Comparison of ENCODE assay signal across 33 cellular contexts in genomic region chr2:205296959-205297358, GRCh38.
"Had no signal": no experiment of that assay in that cellular context is flagged by ENCODE, and none has a peak within 500 bp of the region (broad histone marks: within the 10 kb centered on the region; RNA-seq: fewer than 3 reads in every experiment).

No MANE protein-coding gene starts in this region.

- H3K9me3 ChIP-seq: adrenal gland, ascending aorta, breast epithelium, colonic mucosa had no signal

- H3K36me3 ChIP-seq: adrenal gland, breast epithelium, cardiac muscle cell, colonic mucosa, WERI-Rb-1 had no signal

- H3K36me3 Mint-ChIP-seq: activated naive CD4-positive, alpha-beta T cell treated with anti-CD3 and anti-CD28 coated beads, Interleukin-2, amount 50 U/mL, for 24 hours; activated naive CD8-positive, alpha-beta T cell treated with anti-CD3 and anti-CD28 coated beads for 36 hours had no signal

- H3K4me3 Mint-ChIP-seq: activated B cell treated with CpG ODN at 0.5 μM for 24 hours; activated CD8-positive, alpha-beta T cell treated with anti-CD3 and anti-CD28 coated beads for 36 hours; activated naive CD4-positive, alpha-beta T cell treated with anti-CD3 and anti-CD28 coated beads for 36 hours; activated naive CD4-positive, alpha-beta T cell treated with anti-CD3 and anti-CD28 coated beads, Interleukin-2, amount 50 U/mL, for 24 hours; activated naive CD8-positive, alpha-beta T cell treated with anti-CD3 and anti-CD28 coated beads for 36 hours; activated naive CD8-positive, alpha-beta T cell treated with anti-CD3 and anti-CD28 coated beads, Interleukin-2, amount 50 U/mL, for 24 hours; activated T-cell treated with anti-CD3 and anti-CD28 coated beads, Interleukin-2, amount 50 U/mL, for 4 hours; activated T-helper 1 cell treated with anti-CD3 and anti-CD28 coated beads, Interleukin-12 subunit alpha, Interleukin-12 subunit beta, Interleukin-2, Interleukin-4 antibody, amounts not matched to agents 30 ng/mL and 10 ng/mL and 1 ng/mL, durations not matched to agents 14 hours and 24 hours and 36 hours; brain; endodermal cell; T-helper 17 cell; T-helper 2 cell treated with Interferon-gamma antibody and Interleukin-4, amounts not matched to agents 5 μg/mL and 100 μg/mL, for 36 hours had no signal

- H3K4me1 ChIP-seq: adrenal gland, ascending aorta, breast epithelium, colonic mucosa had no signal

- ATAC-seq: activated CD4-positive, CD25-positive, alpha-beta regulatory T cell treated with anti-CD3 and anti-CD28 coated beads, Interleukin-2, amount 50 U/mL, for 24 hours; activated CD8-positive, alpha-beta T cell treated with anti-CD3 and anti-CD28 coated beads for 36 hours; activated naive CD8-positive, alpha-beta T cell treated with anti-CD3 and anti-CD28 coated beads, Interleukin-2, amount 50 U/mL, for 24 hours; activated T-cell treated with anti-CD3 and anti-CD28 coated beads, Interleukin-2, amount 50 U/mL, for 4 hours; esophagus mucosa; T-helper 17 cell had no signal

- H3K27me3 Mint-ChIP-seq: activated B cell treated with CpG ODN at 0.5 μM for 24 hours; activated CD8-positive, alpha-beta T cell treated with anti-CD3 and anti-CD28 coated beads for 36 hours; activated naive CD4-positive, alpha-beta T cell treated with anti-CD3 and anti-CD28 coated beads, Interleukin-2, amount 50 U/mL, for 24 hours; activated naive CD8-positive, alpha-beta T cell treated with anti-CD3 and anti-CD28 coated beads for 36 hours; activated naive CD8-positive, alpha-beta T cell treated with anti-CD3 and anti-CD28 coated beads, Interleukin-2, amount 50 U/mL, for 24 hours; brain; T-helper 17 cell had no signal

- H3K9me3 Mint-ChIP-seq: activated B cell treated with CpG ODN at 0.5 μM for 24 hours; activated naive CD4-positive, alpha-beta T cell treated with anti-CD3 and anti-CD28 coated beads for 36 hours; activated naive CD4-positive, alpha-beta T cell treated with anti-CD3 and anti-CD28 coated beads, Interleukin-2, amount 50 U/mL, for 24 hours; activated naive CD8-positive, alpha-beta T cell treated with anti-CD3 and anti-CD28 coated beads for 36 hours; activated naive CD8-positive, alpha-beta T cell treated with anti-CD3 and anti-CD28 coated beads, Interleukin-2, amount 50 U/mL, for 24 hours; activated T-cell treated with anti-CD3 and anti-CD28 coated beads, Interleukin-2, amount 50 U/mL, for 4 hours; activated T-helper 1 cell treated with anti-CD3 and anti-CD28 coated beads, Interleukin-12 subunit alpha, Interleukin-12 subunit beta, Interleukin-2, Interleukin-4 antibody, amounts not matched to agents 30 ng/mL and 10 ng/mL and 1 ng/mL, durations not matched to agents 14 hours and 24 hours and 36 hours; brain; endodermal cell had no signal

- DNase-seq: activated B cell treated with CpG ODN at 0.5 μM for 24 hours; activated CD4-positive, alpha-beta T cell treated with anti-CD3 and anti-CD28 coated beads for 48 hours; activated CD4-positive, alpha-beta T cell treated with anti-CD3 and anti-CD28 coated beads, Interleukin-2, amount 50 U/mL, for 1 hour; activated CD4-positive, alpha-beta T cell treated with anti-CD3 and anti-CD28 coated beads, Interleukin-2, amount 50 U/mL, for 48 hours; activated CD8-positive, alpha-beta memory T cell treated with anti-CD3 and anti-CD28 coated beads for 24 hours; activated CD8-positive, alpha-beta T cell treated with anti-CD3 and anti-CD28 coated beads for 36 hours; activated effector memory CD4-positive, alpha-beta T cell treated with anti-CD3 and anti-CD28 coated beads, Interleukin-2, amount 50 U/mL, for 16 hours; activated naive CD4-positive, alpha-beta T cell treated with anti-CD3 and anti-CD28 coated beads for 36 hours; activated naive CD8-positive, alpha-beta T cell treated with anti-CD3 and anti-CD28 coated beads for 36 hours; activated naive CD8-positive, alpha-beta T cell treated with anti-CD3 and anti-CD28 coated beads, Interleukin-2, amount 50 U/mL, for 24 hours; activated T-cell treated with anti-CD3 and anti-CD28 coated beads, Interleukin-2, amount 50 U/mL, for 4 hours; adrenal gland; central memory CD4-positive, alpha-beta T cell; cerebellar nuclear complex; colonic mucosa; effector memory CD4-positive, alpha-beta T cell; endodermal cell; foreskin fibroblast; head of caudate nucleus; T-helper 17 cell; T1000; WERI-Rb-1 had no signal

- H3K27me3 ChIP-seq: adrenal gland, ascending aorta, breast epithelium, cardiac muscle cell, colonic mucosa had no signal

- H3K27ac Mint-ChIP-seq: activated B cell treated with CpG ODN at 0.5 μM for 24 hours; activated CD8-positive, alpha-beta T cell treated with anti-CD3 and anti-CD28 coated beads for 36 hours; activated naive CD4-positive, alpha-beta T cell treated with anti-CD3 and anti-CD28 coated beads for 36 hours; activated naive CD4-positive, alpha-beta T cell treated with anti-CD3 and anti-CD28 coated beads, Interleukin-2, amount 50 U/mL, for 24 hours; activated naive CD8-positive, alpha-beta T cell treated with anti-CD3 and anti-CD28 coated beads for 36 hours; activated naive CD8-positive, alpha-beta T cell treated with anti-CD3 and anti-CD28 coated beads, Interleukin-2, amount 50 U/mL, for 24 hours; activated T-helper 1 cell treated with anti-CD3 and anti-CD28 coated beads, Interleukin-12 subunit alpha, Interleukin-12 subunit beta, Interleukin-2, Interleukin-4 antibody, amounts not matched to agents 30 ng/mL and 10 ng/mL and 1 ng/mL, durations not matched to agents 14 hours and 24 hours and 36 hours; activated T-helper 2 cell treated with anti-CD3 and anti-CD28 coated beads, Interferon-gamma antibody, Interleukin-2, Interleukin-4, amounts not matched to agents 10 μg/mL and 5 μg/mL and 100 μg/mL, durations not matched to agents 14 hours and 24 hours and 36 hours; brain; endodermal cell; T-helper 17 cell; T-helper 2 cell treated with Interferon-gamma antibody and Interleukin-4, amounts not matched to agents 5 μg/mL and 100 μg/mL, for 36 hours had no signal

- H3K27ac ChIP-seq: adrenal gland, ascending aorta, breast epithelium, cardiac muscle cell, colonic mucosa, WERI-Rb-1 had no signal

- H3K4me3 ChIP-seq: adrenal gland, ascending aorta, breast epithelium, cardiac muscle cell, colonic mucosa had no signal

- FAIRE-seq: frontal cortex had no signal

- H3K4me1 Mint-ChIP-seq: activated B cell treated with CpG ODN at 0.5 μM for 24 hours; activated naive CD8-positive, alpha-beta T cell treated with anti-CD3 and anti-CD28 coated beads for 36 hours; activated naive CD8-positive, alpha-beta T cell treated with anti-CD3 and anti-CD28 coated beads, Interleukin-2, amount 50 U/mL, for 24 hours; T-helper 17 cell had no signal
